35 cellular contexts compared by ENCODE assay signal in the genomic region with DNA sequence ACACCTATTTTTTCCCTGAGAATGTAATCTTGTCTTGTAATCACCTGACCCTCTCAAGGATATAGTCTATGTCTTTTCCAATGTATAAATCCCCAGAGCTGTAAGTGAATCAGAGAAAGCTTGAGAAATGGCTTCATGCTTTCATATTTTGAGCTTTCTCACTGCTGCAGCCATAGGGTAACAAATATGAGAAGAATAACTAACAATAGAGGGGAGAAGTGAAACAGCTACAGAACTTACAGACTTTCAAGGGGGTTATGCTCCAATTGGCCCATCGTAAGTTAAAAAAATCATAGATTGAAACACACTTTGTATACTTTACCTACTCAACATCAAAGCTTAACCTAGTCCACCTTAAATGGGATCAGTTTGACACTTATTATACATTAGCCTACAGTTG.
"Had no signal": no experiment of that assay in that cellular context is flagged by ENCODE, and none has a peak within 500 bp of the region (broad histone marks: within the 10 kb centered on the region; RNA-seq: fewer than 3 reads in every experiment).

No MANE protein-coding gene starts in this region.

- H3K9me3 ChIP-seq: MG63 had no signal

- H3K27ac ChIP-seq: KMS-11 had no signal

- DNase-seq: Kasumi-1, KG1, MG63, MM.1S, MV-4-11, NCI-H1048, NCI-H1092, NCI-H1092 treated with DMSO at 0.1 percent for 48 hours, NCI-H1105, NCI-H1105 treated with DMSO at 0.1 percent for 48 hours, NCI-H1417, NCI-H1417 treated with DMSO at 0.1 percent for 48 hours, NCI-H1436, NCI-H1436 treated with DMSO at 0.1 percent for 48 hours, NCI-H146, NCI-H1694, NCI-H1694 treated with DMSO at 0.1 percent for 48 hours, NCI-H187, NCI-H187 treated with DMSO at 0.1 percent for 48 hours, NCI-H1930, NCI-H2029, NCI-H2029 treated with DMSO at 0.1 percent for 48 hours, NCI-H2081, NCI-H2081 treated with DMSO at 0.1 percent for 48 hours, NCI-H2107, NCI-H2171, NCI-H2171 treated with DMSO at 0.1 percent for 48 hours, NCI-H2227 treated with DMSO at 0.1 percent for 48 hours, NCI-H226, NCI-H345, NCI-H446, NCI-H446 treated with DMSO at 0.1 percent for 48 hours, NCI-H510A, NCI-H510A treated with DMSO at 0.1 percent for 48 hours had no signal

- H3K4me3 ChIP-seq: MG63 had no signal

- H3K4me2 ChIP-seq: KMS-11 had no signal

- H3K27me3 ChIP-seq: MG63 had no signal

- H3K36me3 ChIP-seq: MG63 had no signal

- H3K9ac ChIP-seq: KMS-11 had no signal
